1 cellular context compared by ENCODE assay signal in the genomic region with DNA sequence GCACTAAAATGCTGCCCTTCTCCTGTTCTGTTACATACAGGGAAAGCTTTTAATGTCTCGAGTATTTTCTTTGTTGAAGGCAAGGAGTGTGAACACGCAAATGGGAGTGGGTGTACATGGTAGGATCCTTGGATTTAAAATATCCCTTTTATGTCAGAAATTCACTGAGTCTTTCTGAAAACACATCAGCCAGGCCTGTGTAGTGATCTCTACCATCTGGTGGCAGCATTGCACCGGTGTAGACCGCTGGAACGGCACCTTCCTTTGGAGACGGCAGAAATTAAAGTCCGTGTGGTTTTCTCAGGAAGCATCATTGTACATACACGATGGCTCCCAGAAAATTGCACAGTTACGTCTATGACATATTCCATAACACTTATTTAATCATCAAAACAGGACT.
TF ChIP-seq lines count a peak whose summit lies in the region.

No MANE protein-coding gene starts in this region.

TF ChIP-seq in GM23338, 12 proteins besides CTCF, POLR2A, EP300 and RAD21 (continued from another document):
- TF ChIP-seq, protein P1, sequence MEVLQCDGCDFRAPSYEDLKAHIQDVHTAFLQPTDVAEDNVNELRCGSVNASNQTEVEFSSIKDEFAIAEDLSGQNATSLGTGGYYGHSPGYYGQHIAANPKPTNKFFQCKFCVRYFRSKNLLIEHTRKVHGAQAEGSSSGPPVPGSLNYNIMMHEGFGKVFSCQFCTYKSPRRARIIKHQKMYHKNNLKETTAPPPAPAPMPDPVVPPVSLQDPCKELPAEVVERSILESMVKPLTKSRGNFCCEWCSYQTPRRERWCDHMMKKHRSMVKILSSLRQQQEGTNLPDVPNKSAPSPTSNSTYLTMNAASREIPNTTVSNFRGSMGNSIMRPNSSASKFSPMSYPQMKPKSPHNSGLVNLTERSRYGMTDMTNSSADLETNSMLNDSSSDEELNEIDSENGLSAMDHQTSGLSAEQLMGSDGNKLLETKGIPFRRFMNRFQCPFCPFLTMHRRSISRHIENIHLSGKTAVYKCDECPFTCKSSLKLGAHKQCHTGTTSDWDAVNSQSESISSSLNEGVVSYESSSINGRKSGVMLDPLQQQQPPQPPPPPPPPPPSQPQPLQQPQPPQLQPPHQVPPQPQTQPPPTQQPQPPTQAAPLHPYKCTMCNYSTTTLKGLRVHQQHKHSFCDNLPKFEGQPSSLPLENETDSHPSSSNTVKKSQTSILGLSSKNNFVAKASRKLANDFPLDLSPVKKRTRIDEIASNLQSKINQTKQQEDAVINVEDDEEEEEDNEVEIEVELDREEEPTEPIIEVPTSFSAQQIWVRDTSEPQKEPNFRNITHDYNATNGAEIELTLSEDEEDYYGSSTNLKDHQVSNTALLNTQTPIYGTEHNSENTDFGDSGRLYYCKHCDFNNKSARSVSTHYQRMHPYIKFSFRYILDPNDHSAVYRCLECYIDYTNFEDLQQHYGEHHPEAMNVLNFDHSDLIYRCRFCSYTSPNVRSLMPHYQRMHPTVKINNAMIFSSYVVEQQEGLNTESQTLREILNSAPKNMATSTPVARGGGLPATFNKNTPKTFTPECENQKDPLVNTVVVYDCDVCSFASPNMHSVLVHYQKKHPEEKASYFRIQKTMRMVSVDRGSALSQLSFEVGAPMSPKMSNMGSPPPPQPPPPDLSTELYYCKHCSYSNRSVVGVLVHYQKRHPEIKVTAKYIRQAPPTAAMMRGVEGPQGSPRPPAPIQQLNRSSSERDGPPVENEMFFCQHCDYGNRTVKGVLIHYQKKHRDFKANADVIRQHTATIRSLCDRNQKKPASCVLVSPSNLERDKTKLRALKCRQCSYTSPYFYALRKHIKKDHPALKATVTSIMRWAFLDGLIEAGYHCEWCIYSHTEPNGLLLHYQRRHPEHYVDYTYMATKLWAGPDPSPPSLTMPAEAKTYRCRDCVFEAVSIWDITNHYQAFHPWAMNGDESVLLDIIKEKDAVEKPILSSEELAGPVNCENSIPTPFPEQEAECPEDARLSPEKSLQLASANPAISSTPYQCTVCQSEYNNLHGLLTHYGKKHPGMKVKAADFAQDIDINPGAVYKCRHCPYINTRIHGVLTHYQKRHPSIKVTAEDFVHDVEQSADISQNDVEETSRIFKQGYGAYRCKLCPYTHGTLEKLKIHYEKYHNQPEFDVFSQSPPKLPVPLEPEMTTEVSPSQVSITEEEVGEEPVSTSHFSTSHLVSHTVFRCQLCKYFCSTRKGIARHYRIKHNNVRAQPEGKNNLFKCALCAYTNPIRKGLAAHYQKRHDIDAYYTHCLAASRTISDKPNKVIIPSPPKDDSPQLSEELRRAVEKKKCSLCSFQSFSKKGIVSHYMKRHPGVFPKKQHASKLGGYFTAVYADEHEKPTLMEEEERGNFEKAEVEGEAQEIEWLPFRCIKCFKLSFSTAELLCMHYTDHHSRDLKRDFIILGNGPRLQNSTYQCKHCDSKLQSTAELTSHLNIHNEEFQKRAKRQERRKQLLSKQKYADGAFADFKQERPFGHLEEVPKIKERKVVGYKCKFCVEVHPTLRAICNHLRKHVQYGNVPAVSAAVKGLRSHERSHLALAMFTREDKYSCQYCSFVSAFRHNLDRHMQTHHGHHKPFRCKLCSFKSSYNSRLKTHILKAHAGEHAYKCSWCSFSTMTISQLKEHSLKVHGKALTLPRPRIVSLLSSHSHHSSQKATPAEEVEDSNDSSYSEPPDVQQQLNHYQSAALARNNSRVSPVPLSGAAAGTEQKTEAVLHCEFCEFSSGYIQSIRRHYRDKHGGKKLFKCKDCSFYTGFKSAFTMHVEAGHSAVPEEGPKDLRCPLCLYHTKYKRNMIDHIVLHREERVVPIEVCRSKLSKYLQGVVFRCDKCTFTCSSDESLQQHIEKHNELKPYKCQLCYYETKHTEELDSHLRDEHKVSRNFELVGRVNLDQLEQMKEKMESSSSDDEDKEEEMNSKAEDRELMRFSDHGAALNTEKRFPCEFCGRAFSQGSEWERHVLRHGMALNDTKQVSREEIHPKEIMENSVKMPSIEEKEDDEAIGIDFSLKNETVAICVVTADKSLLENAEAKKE (CRISPR knock-in tag; IDR thresholded peaks at IDR 0.05) = no peak
